Comparison of ENCODE assay signal across 37 cellular contexts in the genomic region with DNA sequence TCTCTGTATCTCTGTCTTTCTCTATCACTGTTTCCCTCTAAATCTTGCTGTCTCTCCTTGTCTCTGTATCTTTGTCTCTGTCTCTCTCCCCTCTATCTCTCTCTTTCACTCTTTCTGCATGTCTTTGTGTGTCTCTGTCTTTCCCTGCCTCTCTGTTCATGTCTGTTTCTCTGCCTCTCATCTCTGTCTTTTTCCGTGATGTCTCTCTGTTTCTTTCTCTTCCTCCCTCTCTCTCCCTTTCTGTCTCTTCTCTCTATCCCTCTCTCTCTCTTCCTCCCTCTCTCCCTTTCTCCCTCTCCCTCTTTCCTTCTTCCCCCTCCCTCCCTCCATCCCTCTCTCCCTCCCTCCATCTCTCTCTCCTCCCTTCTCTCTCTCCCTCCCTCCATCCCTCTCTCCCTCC. TPM values are rescaled to one million over a fixed set of nuclear protein-coding genes. Genes with fewer than 3 reads are reported as not detected.
DNase-seq lines count a peak whose midpoint lies in the region; ATAC-seq, FAIRE-seq and TF ChIP-seq lines count a peak whose summit lies in the region.
"Had no signal": no experiment of that assay in that cellular context is flagged by ENCODE, and none has a peak within 500 bp of the region (broad histone marks: within the 10 kb centered on the region; RNA-seq: fewer than 3 reads in every experiment).

No MANE protein-coding gene starts in this region.

- H3K27me3 ChIP-seq in HepG2 (ENCODE audit: control insufficient read depth in 1 of 2, insufficient read depth in 2 of 2, low read length in 2 of 2) (peaks cover 6 to 14% of the 10 kb centered on the region in 2 experiments; a peak in 3 of 5 replicates), right lobe of liver (no peaks in the 10 kb centered on the region)

- H3K4me3 Mint-ChIP-seq in activated naive CD4-positive, alpha-beta T cell treated with anti-CD3 and anti-CD28 coated beads, Interleukin-2, amount 50 U/mL, for 24 hours = no peak overlapping the region
- H3K4me3 Mint-ChIP-seq in T-helper 17 cell = peak overlapping the region; percentile 1
- H3K4me3 Mint-ChIP-seq in activated CD4-positive, alpha-beta T cell treated with anti-CD3 and anti-CD28 coated beads, Interleukin-2, amount 10 ng/mL, durations not matched to agents 7 days and 5 days = no peak overlapping the region
- H3K4me3 Mint-ChIP-seq: B cell; CD4-positive, alpha-beta memory T cell; CD4-positive, alpha-beta T cell; CD4-positive, CD25-positive, alpha-beta regulatory T cell; CD8-positive, alpha-beta T cell had no signal

- no peak for TF ChIP-seq RAD21 in HepG2 (CRISPR knock-in tag; IDR thresholded peaks at IDR 0.05)

- 26% methylated on average over 1 of the region's 1 CpG for WGBS in HepG2 (ENCODE audit: low lambda C conversion rate)
- WGBS in right lobe of liver (ENCODE audit: insufficient coverage, low coverage, low lambda C conversion rate, missing lambda C conversion rate) = 50% methylated on average over 1 of the region's 1 CpG

- TF ChIP-seq POLR2A in HepG2 (IDR thresholded peaks at IDR 0.05; ENCODE audit: insufficient read depth in 1 of 2, low read depth in 2 of 2, low read length in 2 of 2) (no peak), right lobe of liver (IDR thresholded peaks at IDR 0.05) (no peak)

- CTCF ChIA-PET in HepG2 (lab: Yijun Ruan, JAX; ENCODE audit: low intra/inter-chr PET ratio, low total read pairs) = no interaction called here
- CTCF ChIA-PET in HEK293 (lab: Yijun Ruan, JAX) = interaction anchor here (8.3 kb wide), 1 partner anchor 162 kb away, joined by 72 read pairs; no protein-coding TSS in a partner anchor
- CTCF ChIA-PET in activated CD4-positive, alpha-beta T cell treated with anti-CD3 and anti-CD28 coated beads, Interleukin-2, amount 10 ng/mL, durations not matched to agents 7 days and 5 days (lab: Charles Lee) = no interaction called here

- ATAC-seq in HepG2 (no peak), right lobe of liver (no peak), T-helper 17 cell (no peak)
- ATAC-seq: A549; CD8-positive, alpha-beta T cell had no signal

- DNase-seq in activated naive CD4-positive, alpha-beta T cell (lab: John Stamatoyannopoulos, UW) = no peak
- DNase-seq in HepG2 (ENCODE audit: low spot score) (no peak), right lobe of liver (no peak), T-helper 17 cell (no peak), NCI-H146 treated with DMSO at 0.1 percent for 48 hours (lab: John Stamatoyannopoulos, UW; ENCODE audit: unreplicated experiment) (no peak)
- no peak for DNase-seq in activated CD4-positive, alpha-beta T cell treated with anti-CD3 and anti-CD28 coated beads, Interleukin-2, amount 10 ng/mL, durations not matched to agents 7 days and 5 days
- DNase-seq: 8988T; ACHN; AML-193; BE2C; C1 segment of cervical spinal cord; Caco-2; Calu3; CD4-positive, alpha-beta memory T cell; CD4-positive, alpha-beta T cell; CD4-positive, CD25-positive, alpha-beta regulatory T cell; CD8-positive, alpha-beta memory T cell; CD8-positive, alpha-beta T cell; COR-L47; DMS 273 treated with DMSO at 0.1 percent for 48 hours; DMS153; DMS53; DMS79; DMS79 treated with DMSO at 0.1 percent for 48 hours; DND-41; EL had no signal

- TF ChIP-seq CTCF in HepG2 (CRISPR knock-in tag; IDR thresholded peaks at IDR 0.05) = no peak
- no peak for TF ChIP-seq CTCF in right lobe of liver (IDR thresholded peaks at IDR 0.05)
- TF ChIP-seq CTCF in HEK293 (tag by site-specific recombination; IDR thresholded peaks at IDR 0.05) = no peak

- BruUV-seq in HepG2 (replicated peaks; lab: Mats Ljungman, UMichigan) = no TSS peak

- H3K36me3 Mint-ChIP-seq in activated naive CD4-positive, alpha-beta T cell treated with anti-CD3 and anti-CD28 coated beads, Interleukin-2, amount 50 U/mL, for 24 hours = no peaks in the 10 kb centered on the region
- peaks cover 9% of the 10 kb centered on the region for H3K36me3 Mint-ChIP-seq in T-helper 17 cell (ENCODE audit: low read depth)
- no peaks in the 10 kb centered on the region for H3K36me3 Mint-ChIP-seq in activated CD4-positive, alpha-beta T cell treated with anti-CD3 and anti-CD28 coated beads, Interleukin-2, amount 10 ng/mL, durations not matched to agents 7 days and 5 days (ENCODE audit: low read depth)
- H3K36me3 Mint-ChIP-seq: CD14-positive monocyte; CD4-positive, alpha-beta memory T cell; CD4-positive, CD25-positive, alpha-beta regulatory T cell; CD8-positive, alpha-beta memory T cell; CD8-positive, alpha-beta T cell had no signal

- H3K9ac ChIP-seq in HepG2 (ENCODE audit: insufficient read depth, low read depth, low read length) = no peak overlapping the region
- H3K9ac ChIP-seq: BLaER1; BLaER1 treated with 17β-estradiol and CSF1 and Interleukin-3, amounts not matched to agents 10 nM and 100 nM had no signal

- intact Hi-C loops in HepG2 (cut with micrococcal nuclease; ENCODE audit: unreplicated experiment) (loop anchor here (5.0 kb wide), 1 partner anchor 607 kb away; a partner anchor contains a TSS), right lobe of liver (cut with DNase I) (no loop called here)

- in situ Hi-C loops in HepG2 (cut with HindIII; ENCODE audit: extremely low pct_ligation_motif_present, low pct_unique_long_range_greater_than_20kb) = no loop called here

- no peak overlapping the region for H2AFZ ChIP-seq in HepG2 (ENCODE audit: low read length)

- H3K4me1 Mint-ChIP-seq in activated naive CD4-positive, alpha-beta T cell treated with anti-CD3 and anti-CD28 coated beads, Interleukin-2, amount 50 U/mL, for 24 hours = no peaks in the 10 kb centered on the region
- H3K4me1 Mint-ChIP-seq in T-helper 17 cell = peaks cover 2% of the 10 kb centered on the region
- H3K4me1 Mint-ChIP-seq in activated CD4-positive, alpha-beta T cell treated with anti-CD3 and anti-CD28 coated beads, Interleukin-2, amount 10 ng/mL, durations not matched to agents 7 days and 5 days = peaks cover 4% of the 10 kb centered on the region
- H3K4me1 Mint-ChIP-seq: CD14-positive monocyte had no signal

- H3K4me3 ChIP-seq in HepG2 (replicated peaks in 1 of 3; ENCODE audit: insufficient read depth in 1 of 3, low read depth in 2 of 3, low read length in 3 of 3) (no peak overlapping the region), right lobe of liver (no peak overlapping the region), HEK293 (ENCODE audit: low read depth, low read length) (no peak overlapping the region)
- H3K4me3 ChIP-seq: A549; BLaER1; BLaER1 treated with 17β-estradiol and CSF1 and Interleukin-3, amounts not matched to agents 10 nM and 100 nM had no signal

- POLR2A ChIA-PET in HepG2 (lab: Yijun Ruan, JAX) = no interaction called here
- POLR2A ChIA-PET in HEK293 (lab: Yijun Ruan, JAX) = no interaction called here
- POLR2A ChIA-PET in activated CD4-positive, alpha-beta T cell treated with anti-CD3 and anti-CD28 coated beads, Interleukin-2, amount 10 ng/mL, durations not matched to agents 7 days and 5 days (lab: Charles Lee) = no interaction called here

- peak overlapping the region; percentile 1 for H3K27ac Mint-ChIP-seq in activated naive CD4-positive, alpha-beta T cell treated with anti-CD3 and anti-CD28 coated beads, Interleukin-2, amount 50 U/mL, for 24 hours
- H3K27ac Mint-ChIP-seq in T-helper 17 cell = no peak overlapping the region
- no peak overlapping the region for H3K27ac Mint-ChIP-seq in activated CD4-positive, alpha-beta T cell treated with anti-CD3 and anti-CD28 coated beads, Interleukin-2, amount 10 ng/mL, durations not matched to agents 7 days and 5 days
- H3K27ac Mint-ChIP-seq: B cell; CD4-positive, alpha-beta memory T cell; CD4-positive, alpha-beta T cell; CD4-positive, CD25-positive, alpha-beta regulatory T cell; CD8-positive, alpha-beta T cell had no signal

- H3K4me2 ChIP-seq in HepG2 (ENCODE audit: low read depth, low read length) = no peak overlapping the region
- H3K4me2 ChIP-seq: A549; BLaER1; BLaER1 treated with 17β-estradiol and CSF1 and Interleukin-3, amounts not matched to agents 10 nM and 100 nM had no signal

- no peaks in the 10 kb centered on the region for H3K9me3 Mint-ChIP-seq in activated naive CD4-positive, alpha-beta T cell treated with anti-CD3 and anti-CD28 coated beads, Interleukin-2, amount 50 U/mL, for 24 hours
- peaks cover 2% of the 10 kb centered on the region for H3K9me3 Mint-ChIP-seq in activated CD4-positive, alpha-beta T cell treated with anti-CD3 and anti-CD28 coated beads, Interleukin-2, amount 10 ng/mL, durations not matched to agents 7 days and 5 days
- H3K9me3 Mint-ChIP-seq: CD4-positive, alpha-beta memory T cell; CD4-positive, alpha-beta T cell; CD8-positive, alpha-beta T cell had no signal

- H3K4me1 ChIP-seq in HepG2 (ENCODE audit: insufficient read depth, low read length) (peaks cover 3% of the 10 kb centered on the region; the same call in 1 of the 2 replicates), right lobe of liver (peaks cover 0 to 2% (median 0%) of the 10 kb centered on the region in 4 donors), HEK293 (ENCODE audit: control insufficient read depth, insufficient read depth, low read length) (no peaks in the 10 kb centered on the region)
- H3K4me1 ChIP-seq: A549, BE2C, Caco-2 had no signal

- H3K36me3 ChIP-seq in HepG2 (replicated peaks in 1 of 2; ENCODE audit: control insufficient read depth in 1 of 2, insufficient read depth in 2 of 2, low read length in 2 of 2) = no peaks in the 10 kb centered on the region
- H3K36me3 ChIP-seq in right lobe of liver = no peaks in the 10 kb centered on the region
- H3K36me3 ChIP-seq in HEK293 (ENCODE audit: control insufficient read depth in 2 of 2, insufficient read depth in 1 of 2, low read length in 2 of 2) = no peaks in the 10 kb centered on the region
- H3K36me3 ChIP-seq: BE2C; BLaER1; BLaER1 treated with 17β-estradiol and CSF1 and Interleukin-3, amounts not matched to agents 10 nM and 100 nM had no signal

- no peaks in the 10 kb centered on the region for H4K20me1 ChIP-seq in HepG2 (ENCODE audit: insufficient read depth, low read length)
- H4K20me1 ChIP-seq: BLaER1 had no signal

- no peak for FAIRE-seq in HepG2 (lab: Jason Lieb, UNC)
- FAIRE-seq: A204.1, A549, D721Med had no signal

- H3K79me2 ChIP-seq in HepG2 (ENCODE audit: insufficient read depth, low read length) = no peaks in the 10 kb centered on the region

- TF ChIP-seq EP300 in HepG2 (IDR thresholded peaks at IDR 0.05; ENCODE audit: low read depth in 2 of 2, low read length in 2 of 2) (no peak), HepG2 (CRISPR knock-in tag; IDR thresholded peaks at IDR 0.05; ENCODE audit: borderline replicate concordance) (no peak)

- H3K27ac ChIP-seq in HepG2 (ENCODE audit: extremely low read length, insufficient read depth, low read length) (no peak overlapping the region), right lobe of liver (no peak overlapping the region), HEK293 (ENCODE audit: extremely low read depth, low read depth, low read length) (no peak overlapping the region)
- H3K27ac ChIP-seq: 22Rv1; A549; BLaER1; BLaER1 treated with 17β-estradiol and CSF1 and Interleukin-3, amounts not matched to agents 10 nM and 100 nM; C4-2B had no signal

- no peaks in the 10 kb centered on the region for H3K9me3 ChIP-seq in HepG2 (ENCODE audit: low read length)
- H3K9me3 ChIP-seq in right lobe of liver = no peaks in the 10 kb centered on the region
- no peaks in the 10 kb centered on the region for H3K9me3 ChIP-seq in HEK293 (ENCODE audit: control insufficient read depth, insufficient read depth, low read depth, low read length)
- H3K9me3 ChIP-seq in T-helper 17 cell (ENCODE audit: control insufficient read depth, low read length, poor library complexity, severe bottlenecking) = no peaks in the 10 kb centered on the region
- H3K9me3 ChIP-seq: A549; BLaER1; BLaER1 treated with 17β-estradiol and CSF1 and Interleukin-3, amounts not matched to agents 10 nM and 100 nM; Caco-2 had no signal

- H3K27me3 Mint-ChIP-seq in activated naive CD4-positive, alpha-beta T cell treated with anti-CD3 and anti-CD28 coated beads, Interleukin-2, amount 50 U/mL, for 24 hours = peaks cover 20% of the 10 kb centered on the region
- peaks cover 40% of the 10 kb centered on the region for H3K27me3 Mint-ChIP-seq in T-helper 17 cell
- H3K27me3 Mint-ChIP-seq in activated CD4-positive, alpha-beta T cell treated with anti-CD3 and anti-CD28 coated beads, Interleukin-2, amount 10 ng/mL, durations not matched to agents 7 days and 5 days = peaks cover 16% of the 10 kb centered on the region

RNA-seq across cellular contexts. Expression of a gene that starts 56.7 kb away (rescaled TPM):
- total RNA-seq in HepG2 (2016; rRNA removed; fragmentation: Illumina TruSeq; extraction: Trizol) (2.5 and 2.9 TPM in 2 replicates), right lobe of liver (100 to 1,000 TPM in 4 of 6 experiments, 10 to 100 TPM in 2; 94.6 to 168 (median 120) TPM), T-helper 17 cell (10 to 100 TPM; 29.0 to 29.3 TPM)
- 2.9 and 3.0 TPM in 2 replicates for total RNA-seq in HepG2 (2016; cell fraction: cytosol; rRNA removed; fragmentation: Illumina TruSeq; extraction: Trizol; ENCODE audit: low read depth)
- 3.0 and 3.2 TPM in 2 replicates for total RNA-seq in HepG2 (2016; cell fraction: insoluble cytoplasmic fraction; rRNA removed; fragmentation: Illumina TruSeq; extraction: Trizol)
- 2.5 and 2.9 TPM in 2 replicates for total RNA-seq in HepG2 (2016; cell fraction: membrane; rRNA removed; fragmentation: Illumina TruSeq; extraction: Trizol)
- total RNA-seq in HepG2 (2016; cell fraction: nucleus; rRNA removed; fragmentation: Illumina TruSeq; extraction: Trizol) = 3.8 and 5.6 TPM in 2 replicates
- 1.3 and 1.6 TPM in 2 replicates for polyA plus RNA-seq in HepG2 (2011; rRNA removed)
- polyA plus RNA-seq in HepG2 (2011; cell fraction: cytosol; rRNA removed) = 0.71 and 0.79 TPM in 2 replicates
- polyA plus RNA-seq in HepG2 (2011; cell fraction: nucleus; rRNA removed) = 5.1 and 8.1 TPM in 2 replicates
- polyA plus RNA-seq in HepG2 (2012) = 5.9 and 8.4 TPM in 2 replicates
- polyA plus RNA-seq in HepG2 (2016; cell fraction: cytosol; fragmentation: Illumina TruSeq; extraction: Trizol; ENCODE audit: low read depth) = 1.1 and 1.4 TPM in 2 replicates
- polyA plus RNA-seq in HepG2 (2016; cell fraction: insoluble cytoplasmic fraction; fragmentation: Illumina TruSeq; extraction: Trizol; ENCODE audit: low read depth) = 8.2 and 9.6 TPM in 2 replicates
- polyA plus RNA-seq in HepG2 (2016; cell fraction: membrane; fragmentation: Illumina TruSeq; extraction: Trizol; ENCODE audit: low read depth) = 4.6 and 4.8 TPM in 2 replicates
- polyA plus RNA-seq in HepG2 (2016; cell fraction: nucleus; fragmentation: Illumina TruSeq; extraction: Trizol; ENCODE audit: insufficient read depth, low read depth) = 7.4 and 9.8 TPM in 2 replicates
- polyA minus RNA-seq in HepG2 (2011; rRNA and poly(A)+ RNA removed; ENCODE audit: low replicate concordance) = 5.3 and 16.7 TPM in 2 replicates
- 5.2 and 5.4 TPM in 2 replicates for polyA minus RNA-seq in HepG2 (2011; cell fraction: cytosol; rRNA and poly(A)+ RNA removed)
- polyA minus RNA-seq in HepG2 (2011; cell fraction: nucleus; rRNA and poly(A)+ RNA removed) = 5.1 and 5.3 TPM in 2 replicates
- total RNA-seq in activated CD4-positive, alpha-beta T cell treated with anti-CD3 and anti-CD28 coated beads, Interleukin-2, amount 10 ng/mL, durations not matched to agents 7 days and 5 days = 10 to 100 TPM; 14.2 TPM
